Comparison of ENCODE assay signal across 8 cellular contexts in genomic region chr10:26269754-26270153, GRCh38. TPM values are rescaled to one million over a fixed set of nuclear protein-coding genes. Genes with fewer than 3 reads are reported as not detected.
A peak's percentile ranks its signal among the peaks of the same experiment; 100 is the strongest.
DNase-seq lines count a peak whose midpoint lies in the region; ATAC-seq, FAIRE-seq and TF ChIP-seq lines count a peak whose summit lies in the region.

No MANE protein-coding gene starts in this region.

- no peak overlapping the region for H3K9ac ChIP-seq in NT2/D1 (ENCODE audit: insufficient read length, low read depth)

- no peak for FAIRE-seq in GM12892 (lab: Jason Lieb, UNC)

- in situ Hi-C loops in HAP-1 (cut with MboI; ENCODE audit: low sequenced_read_pairs) = loop anchor here (25.0 kb wide), 2 partner anchors 382 to 532 kb away; no protein-coding TSS in a partner anchor

- no peaks in the 10 kb centered on the region for H3K36me3 ChIP-seq in BE2C
- H3K36me3 ChIP-seq in HAP-1 (replicated peaks) = no peaks in the 10 kb centered on the region
- no peaks in the 10 kb centered on the region for H3K36me3 ChIP-seq in NT2/D1 (ENCODE audit: insufficient read depth, insufficient read length, low read length)

- H3K4me3 ChIP-seq in BE2C (ENCODE audit: low read depth, low read length) (no peak overlapping the region), HAP-1 (no peak overlapping the region), NT2/D1 (ENCODE audit: insufficient read length, low read depth) (no peak overlapping the region)

- H3K27me3 ChIP-seq in BE2C = no peaks in the 10 kb centered on the region
- H3K27me3 ChIP-seq in HAP-1 (ENCODE audit: low read depth) = no peaks in the 10 kb centered on the region
- H3K27me3 ChIP-seq in NT2/D1 (ENCODE audit: insufficient read depth, insufficient read length) = no peaks in the 10 kb centered on the region

- DNase-seq in BE2C = no peak
- DNase-seq in HAP-1 (ENCODE audit: low spot score in 2 of 2) = peak; percentile 11 to 53
- DNase-seq in NT2/D1 (ENCODE audit: low read depth, low spot score) = peak; percentile 59
- peak; percentile 31 for DNase-seq in glomerular visceral epithelial cell (ENCODE audit: extremely low spot score)
- DNase-seq in activated T-cell treated with anti-CD3 and anti-CD28 coated beads, Interleukin-2, amount 50 U/mL, for 48 hours = no peak
- no peak for DNase-seq in stimulated activated CD4-positive, alpha-beta T cell treated with anti-CD3 and anti-CD28 coated beads, Interleukin-4, amount 100 ng/mL, for 4 hours
- no peak for DNase-seq in GM12892 (ENCODE audit: insufficient read length)

- H3K9me3 ChIP-seq in BE2C (no peaks in the 10 kb centered on the region), HAP-1 (no peaks in the 10 kb centered on the region), NT2/D1 (ENCODE audit: insufficient read depth, low read length) (no peaks in the 10 kb centered on the region)

- ATAC-seq in GM18517 (IDR thresholded peaks at IDR 0.05; ENCODE audit: unreplicated experiment) = no peak

- TF ChIP-seq CTCF in BE2C (IDR thresholded peaks at IDR 0.05; ENCODE audit: low read depth, low read length) = peak; percentile 30; the same call in 1 of the 2 replicates

- no peak for TF ChIP-seq POLR2A in GM12892 (IDR thresholded peaks at IDR 0.05; ENCODE audit: low read depth, low read length)

- H3K4me1 ChIP-seq in BE2C = no peaks in the 10 kb centered on the region
- peaks cover 2% of the 10 kb centered on the region; the same call in 1 of the 2 replicates for H3K4me1 ChIP-seq in HAP-1
- H3K4me1 ChIP-seq in NT2/D1 (ENCODE audit: insufficient read depth, insufficient read length) = no peaks in the 10 kb centered on the region

RNA-seq across cellular contexts. Expression of gene GAD2, which starts 53.2 kb away (rescaled TPM):
- 0.23 TPM for polyA plus RNA-seq in BE2C (2012; ENCODE audit: insufficient read depth, insufficient read length, low read depth)
- not detected for polyA plus RNA-seq in GM12892 (2012; ENCODE audit: missing spikeins)

Comparison
In these comparisons a context has a peak if more than half of its experiments do, and no peak if none do; other contexts are left out.
1. DNase-seq: peak in HAP-1 (2 of 2), NT2/D1 (single experiment) and glomerular visceral epithelial cell (single experiment); none in BE2C (single experiment), activated T-cell treated with anti-CD3 and anti-CD28 coated beads, Interleukin-2, amount 50 U/mL, for 48 hours (0 of 2), stimulated activated CD4-positive, alpha-beta T cell treated with anti-CD3 and anti-CD28 coated beads, Interleukin-4, amount 100 ng/mL, for 4 hours (0 of 2) and GM12892 (single experiment).